Comparison of ENCODE assay signal across 9 cellular contexts in genomic region chr6:108655840-108656650, GRCh38.
DNase-seq lines count a peak whose midpoint lies in the region; ATAC-seq and TF ChIP-seq lines count a peak whose summit lies in the region.
"Had no signal": no experiment of that assay in that cellular context is flagged by ENCODE, and none has a peak within 500 bp of the region (broad histone marks: within the 10 kb centered on the region; RNA-seq: fewer than 3 reads in every experiment).

No MANE protein-coding gene starts in this region.

- no peaks in the 10 kb centered on the region for H3K9me3 ChIP-seq in mucosa of descending colon

- TF ChIP-seq CTCF in mucosa of descending colon (IDR thresholded peaks at IDR 0.05) = no peak
- no peak for TF ChIP-seq CTCF in type B pancreatic cell (conservative IDR thresholded peaks at IDR 0.05)

- intact Hi-C loops in mucosa of descending colon (cut with DNase I, micrococcal nuclease) = no loop called here

- peaks cover 6% of the 10 kb centered on the region for H3K9me3 Mint-ChIP-seq in type B pancreatic cell

- peaks cover 36% of the 10 kb centered on the region for H3K4me1 ChIP-seq in mucosa of descending colon (ENCODE audit: low read depth)

- peak overlapping the region; percentile 76 for H3K4me3 Mint-ChIP-seq in type B pancreatic cell

- no peak overlapping the region for H3K4me3 ChIP-seq in mucosa of descending colon

- ATAC-seq in mucosa of descending colon = peak; percentile 49

- DNase-seq in NCI-H446 treated with DMSO at 0.1 percent for 48 hours (lab: John Stamatoyannopoulos, UW) (peak; percentile 5), dermis blood vessel endothelial cell (peak; percentile 11), mucosa of descending colon (no peak), type B pancreatic cell (ENCODE audit: extremely low spot score, unreplicated experiment) (no peak), NCI-H526 treated with DMSO at 0.1 percent for 48 hours (lab: John Stamatoyannopoulos, UW) (no peak), DMS153 (lab: John Stamatoyannopoulos, UW) (no peak)
- DNase-seq in activated CD4-positive, alpha-beta T cell treated with anti-CD3 and anti-CD28 coated beads, Interleukin-2, amount 50 U/mL, for 1 hour = no peak
- DNase-seq: effector memory CD4-positive, alpha-beta T cell; NCI-H2029 had no signal

- no peaks in the 10 kb centered on the region for H3K36me3 ChIP-seq in mucosa of descending colon (ENCODE audit: low read depth)

- peaks cover 70% of the 10 kb centered on the region for H3K4me1 Mint-ChIP-seq in type B pancreatic cell (ENCODE audit: unreplicated experiment)

- peak overlapping the region; percentile 60 for H3K27ac Mint-ChIP-seq in type B pancreatic cell

- no peaks in the 10 kb centered on the region for H3K27me3 Mint-ChIP-seq in type B pancreatic cell

- peaks cover 6% of the 10 kb centered on the region for H3K36me3 Mint-ChIP-seq in type B pancreatic cell

Comparison
In these comparisons a context has a peak if more than half of its experiments do, and no peak if none do; other contexts are left out.
1. DNase-seq: peak in NCI-H446 treated with DMSO at 0.1 percent for 48 hours (single experiment) and dermis blood vessel endothelial cell (single experiment); none in mucosa of descending colon (0 of 3), type B pancreatic cell (single experiment), NCI-H526 treated with DMSO at 0.1 percent for 48 hours (single experiment), DMS153 (single experiment) and activated CD4-positive, alpha-beta T cell treated with anti-CD3 and anti-CD28 coated beads, Interleukin-2, amount 50 U/mL, for 1 hour (single experiment).